Comparison of ENCODE assay signal across 9 cellular contexts in genomic region chr11:62853279-62853965, GRCh38. TPM values are rescaled to one million over a fixed set of nuclear protein-coding genes. Genes with fewer than 3 reads are reported as not detected.
DNase-seq lines count a peak whose midpoint lies in the region; ATAC-seq, FAIRE-seq and TF ChIP-seq lines count a peak whose summit lies in the region.
"Had no signal": no experiment of that assay in that cellular context is flagged by ENCODE, and none has a peak within 500 bp of the region (broad histone marks: within the 10 kb centered on the region; RNA-seq: fewer than 3 reads in every experiment).

No MANE protein-coding gene starts in this region.

- peak overlapping the region; percentile 88 for H3K4me3 ChIP-seq in ACC112 (ENCODE audit: low read depth, low read length)
- H3K4me3 ChIP-seq in HCT116 (replicated peaks in 1 of 2; ENCODE audit: low read depth in 1 of 2, low read length in 2 of 2) = peak overlapping the region; percentile 74 to 83
- H3K4me3 ChIP-seq in keratinocyte (ENCODE audit: control insufficient read depth in 2 of 3, extremely low read depth in 1 of 3, insufficient read depth in 2 of 3, low read depth in 1 of 3, low read length in 3 of 3) = peak overlapping the region; percentile 72 to 100 (median 100)

- no peak for TF ChIP-seq RAD21 in HCT116 (IDR thresholded peaks at IDR 0.05; ENCODE audit: low read depth)

- TF ChIP-seq CTCF in HCT116 (IDR thresholded peaks at IDR 0.05 in 2 of 3, conservative IDR thresholded peaks at IDR 0.05 in 1 of 3; ENCODE audit: borderline replicate concordance in 1 of 3, insufficient read depth in 1 of 3, low read depth in 2 of 3, low read length in 2 of 3) = no peak
- TF ChIP-seq CTCF in keratinocyte (optimal IDR thresholded peaks at IDR 0.05 in 1 of 3, IDR thresholded peaks at IDR 0.05 in 1 of 3, conservative IDR thresholded peaks at IDR 0.05 in 1 of 3; ENCODE audit: extremely low read depth in 1 of 3, insufficient read depth in 2 of 3, low read length in 3 of 3) = no peak

- H4K20me1 ChIP-seq in HCT116 (ENCODE audit: insufficient read depth) = peaks cover 33% of the 10 kb centered on the region
- H4K20me1 ChIP-seq in keratinocyte (ENCODE audit: control insufficient read depth, extremely low read depth, insufficient read depth, low read length) = peaks cover 34% of the 10 kb centered on the region

- peak overlapping the region; percentile 97 to 100 for H3K27ac Mint-ChIP-seq in activated naive CD4-positive, alpha-beta T cell treated with anti-CD3 and anti-CD28 coated beads, Interleukin-2, amount 50 U/mL, for 72 hours

- H3K27ac ChIP-seq in ACC112 (ENCODE audit: low read depth, low read length) = peak overlapping the region; percentile 56; the same call in 1 of the 2 replicates
- peak overlapping the region; percentile 85 for H3K27ac ChIP-seq in HCT116 (ENCODE audit: low read depth, low read length)
- peak overlapping the region; percentile 95 for H3K27ac ChIP-seq in keratinocyte (ENCODE audit: control insufficient read depth, insufficient read depth, low read length)

- H3K4me2 ChIP-seq in HCT116 (ENCODE audit: low read length) = peak overlapping the region; percentile 87
- H3K4me2 ChIP-seq in keratinocyte (ENCODE audit: control insufficient read depth, extremely low read depth, insufficient read depth, low read depth, low read length) = peak overlapping the region; percentile 87

- FAIRE-seq in keratinocyte (lab: Jason Lieb, UNC) = no peak
- FAIRE-seq: GM18507 had no signal

- POLR2A ChIA-PET in HCT116 (lab: Charles Lee) = interaction anchor here (0.7 to 9.9 kb wide), 8 partner anchors 8 to 100 kb away, joined by 3 to 343 read pairs (median 4); partner anchors contain the start of genes SLC3A2, WDR74 and ZBTB3

- intact Hi-C loops in HCT116 (cut with micrococcal nuclease) = no loop called here

- H3K9me2 ChIP-seq in HCT116 (ENCODE audit: insufficient read depth) = no peaks in the 10 kb centered on the region

- peak overlapping the region; percentile 94 for H3K9ac ChIP-seq in HCT116 (ENCODE audit: low read length)
- H3K9ac ChIP-seq in keratinocyte (ENCODE audit: control insufficient read depth, extremely low read depth, insufficient read depth, low read length) = peak overlapping the region; percentile 100

- TF ChIP-seq POLR2A in HCT116 (IDR thresholded peaks at IDR 0.05; ENCODE audit: borderline replicate concordance, extremely low read depth, insufficient read depth, insufficient read length) = no peak

- no peaks in the 10 kb centered on the region for H3K27me3 ChIP-seq in ACC112 (ENCODE audit: insufficient read depth, low read length)
- no peaks in the 10 kb centered on the region for H3K27me3 ChIP-seq in HCT116 (ENCODE audit: insufficient read depth, low read length)
- H3K27me3 ChIP-seq in keratinocyte (ENCODE audit: control insufficient read depth, extremely low read depth, insufficient read depth, low read length) = no peaks in the 10 kb centered on the region

- H3K36me3 Mint-ChIP-seq in activated naive CD4-positive, alpha-beta T cell treated with anti-CD3 and anti-CD28 coated beads, Interleukin-2, amount 50 U/mL, for 72 hours = peaks cover 54 to 65% of the 10 kb centered on the region in 2 donors

- dilution Hi-C loops in keratinocyte (cut with MboI; ENCODE audit: extremely low pct_ligation_motif_present, low sequenced_read_pairs) = no loop called here

- H3K4me1 ChIP-seq in ACC112 (ENCODE audit: control insufficient read depth, insufficient read depth, low read length, unreplicated experiment) = peaks cover 32% of the 10 kb centered on the region
- peaks cover 45 to 77% of the 10 kb centered on the region in 2 experiments for H3K4me1 ChIP-seq in HCT116 (ENCODE audit: control insufficient read depth in 1 of 2, insufficient read depth in 2 of 2, low read length in 2 of 2)
- H3K4me1 ChIP-seq in keratinocyte (ENCODE audit: control insufficient read depth, extremely low read depth, insufficient read depth, low read length) = peaks cover 35% of the 10 kb centered on the region

- H3K79me2 ChIP-seq in ACC112 (ENCODE audit: control insufficient read depth, insufficient read depth, low read length, unreplicated experiment) (peaks cover 60% of the 10 kb centered on the region), HCT116 (ENCODE audit: insufficient read depth, low read length) (peaks cover 63% of the 10 kb centered on the region), keratinocyte (ENCODE audit: control insufficient read depth, insufficient read depth, low read length) (peaks cover 38% of the 10 kb centered on the region)

- no peaks in the 10 kb centered on the region for H3K9me1 ChIP-seq in keratinocyte (ENCODE audit: control insufficient read depth, extremely low read depth, insufficient read depth, low read length)

- ATAC-seq in HCT116 (no peak), HG02798 (IDR thresholded peaks at IDR 0.05; ENCODE audit: poor library complexity, unreplicated experiment) (no peak), HG03280 (IDR thresholded peaks at IDR 0.05; ENCODE audit: unreplicated experiment) (no peak)
- peak; percentile 5 to 51 for ATAC-seq in activated naive CD4-positive, alpha-beta T cell treated with anti-CD3 and anti-CD28 coated beads, Interleukin-2, amount 50 U/mL, for 72 hours

- CTCF ChIA-PET in HCT116 (lab: Charles Lee) = no interaction called here

- H3K9me3 ChIP-seq in HCT116 (ENCODE audit: control insufficient read depth in 1 of 2, insufficient read depth in 1 of 2, low read depth in 1 of 2, low read length in 2 of 2) (no peaks in the 10 kb centered on the region), keratinocyte (ENCODE audit: control insufficient read depth, low read depth, low read length) (no peaks in the 10 kb centered on the region)

- H3K9me3 Mint-ChIP-seq in activated naive CD4-positive, alpha-beta T cell treated with anti-CD3 and anti-CD28 coated beads, Interleukin-2, amount 50 U/mL, for 72 hours = no peaks in the 10 kb centered on the region

- no peak for DNase-seq in HCT116 (ENCODE audit: low read depth, low spot score)
- DNase-seq in activated naive CD4-positive, alpha-beta T cell treated with anti-CD3 and anti-CD28 coated beads, Interleukin-2, amount 50 U/mL, for 72 hours (ENCODE audit: low spot score in 2 of 2) = peak in 1 of 2 donors; percentile 20
- DNase-seq in keratinocyte (ENCODE audit: low read depth, low spot score) = no peak
- DNase-seq in NCI-H2107 (lab: John Stamatoyannopoulos, UW) = no peak
- DNase-seq in epidermal melanocyte (ENCODE audit: insufficient read length, low spot score) = no peak

- H2AFZ ChIP-seq in ACC112 (ENCODE audit: low read length, unreplicated experiment) (no peak overlapping the region), HCT116 (ENCODE audit: low read depth, low read length, poor library complexity, severe bottlenecking) (no peak overlapping the region), keratinocyte (ENCODE audit: control insufficient read depth, low read length) (no peak overlapping the region)

- BruUV-seq in HCT116 (replicated peaks; lab: Mats Ljungman, UMichigan) = no TSS peak

- H3K36me3 ChIP-seq in ACC112 (ENCODE audit: insufficient read depth, low read length) (peaks cover 37% of the 10 kb centered on the region), HCT116 (ENCODE audit: control insufficient read depth in 1 of 2, insufficient read depth in 2 of 2, low read length in 2 of 2) (peaks cover 31 to 38% of the 10 kb centered on the region in 2 experiments), keratinocyte (ENCODE audit: control insufficient read depth in 2 of 2, extremely low read depth in 1 of 2, insufficient read depth in 2 of 2, low read length in 2 of 2) (peaks cover 27 to 37% of the 10 kb centered on the region in 2 experiments)

- RAD21 ChIA-PET in HCT116 (lab: Charles Lee; ENCODE audit: low non-redundant PET in 1 of 2, low total read pairs in 2 of 2, uncharacterized antibody in 2 of 2, unreplicated experiment in 2 of 2) = no interaction called here

RNA-seq across cellular contexts. Expression of gene WDR74, which starts 14.0 kb away (rescaled TPM):
- total RNA-seq in HCT116 (2021; ENCODE audit: unreplicated experiment) = 111 TPM
- 113 and 122 TPM in 2 replicates for polyA plus RNA-seq in HCT116 (2012)
- 100 to 1,000 TPM in 1 of 2 donors, 10 to 100 TPM in 1; 87.2 to 105 TPM for total RNA-seq in activated naive CD4-positive, alpha-beta T cell treated with anti-CD3 and anti-CD28 coated beads, Interleukin-2, amount 50 U/mL, for 72 hours
- polyA plus RNA-seq in keratinocyte = 44.5 to 48.1 TPM (median 47.7 TPM) in 3 replicates
- 52.4 TPM for polyA plus RNA-seq in keratinocyte (2011; ENCODE audit: low read depth)
- 26.8 and 38.1 TPM in 2 replicates for polyA plus RNA-seq in keratinocyte (2011; cell fraction: cytosol; rRNA removed)
- polyA plus RNA-seq in keratinocyte (2011; cell fraction: nucleus; rRNA removed) = 65.9 and 68.6 TPM in 2 replicates
- 46.5 and 58.6 TPM in 2 replicates for polyA plus RNA-seq in keratinocyte (2012; ENCODE audit: low replicate concordance)
- 39.4 to 66.3 TPM (median 48.9 TPM) in 3 replicates for polyA minus RNA-seq in keratinocyte
- 53.1 TPM for polyA minus RNA-seq in keratinocyte (2011; cell fraction: cytosol; rRNA and poly(A)+ RNA removed)
- polyA minus RNA-seq in keratinocyte (2011; cell fraction: nucleus; rRNA and poly(A)+ RNA removed) = 71.3 and 88.0 TPM in 2 replicates

RNA-seq across cellular contexts. Expression of gene TEX54, which starts 20.8 kb away (rescaled TPM):
- not detected for total RNA-seq in HCT116 (2021; ENCODE audit: unreplicated experiment)
- 0.22 and 0.64 TPM in 2 replicates for polyA plus RNA-seq in HCT116 (2012)
- under 1 TPM in 1 of 2 donors, not detected in 1; 0.70 TPM for total RNA-seq in activated naive CD4-positive, alpha-beta T cell treated with anti-CD3 and anti-CD28 coated beads, Interleukin-2, amount 50 U/mL, for 72 hours
- not detected in 3 replicates for polyA plus RNA-seq in keratinocyte
- polyA plus RNA-seq in keratinocyte (2011; ENCODE audit: low read depth) = not detected
- not detected in 2 replicates for polyA plus RNA-seq in keratinocyte (2011; cell fraction: cytosol; rRNA removed)
- polyA plus RNA-seq in keratinocyte (2011; cell fraction: nucleus; rRNA removed) = not detected in 2 replicates
- polyA plus RNA-seq in keratinocyte (2012; ENCODE audit: low replicate concordance) = not detected in 2 replicates
- not detected in 3 replicates for polyA minus RNA-seq in keratinocyte
- polyA minus RNA-seq in keratinocyte (2011; cell fraction: cytosol; rRNA and poly(A)+ RNA removed) = not detected
- not detected in 2 replicates for polyA minus RNA-seq in keratinocyte (2011; cell fraction: nucleus; rRNA and poly(A)+ RNA removed)

RNA-seq across cellular contexts. Expression of gene STX5, which starts 21.6 kb away (rescaled TPM):
- 29.5 TPM for total RNA-seq in HCT116 (2021; ENCODE audit: unreplicated experiment)
- 38.0 and 43.6 TPM in 2 replicates for polyA plus RNA-seq in HCT116 (2012)
- 10 to 100 TPM; 23.0 to 61.3 TPM for total RNA-seq in activated naive CD4-positive, alpha-beta T cell treated with anti-CD3 and anti-CD28 coated beads, Interleukin-2, amount 50 U/mL, for 72 hours
- polyA plus RNA-seq in keratinocyte = 20.4 to 30.4 TPM (median 25.6 TPM) in 3 replicates
- polyA plus RNA-seq in keratinocyte (2011; ENCODE audit: low read depth) = 49.1 TPM
- 26.0 and 26.2 TPM in 2 replicates for polyA plus RNA-seq in keratinocyte (2011; cell fraction: cytosol; rRNA removed)
- polyA plus RNA-seq in keratinocyte (2011; cell fraction: nucleus; rRNA removed) = 20.2 and 22.6 TPM in 2 replicates
- polyA plus RNA-seq in keratinocyte (2012; ENCODE audit: low replicate concordance) = 25.3 and 35.6 TPM in 2 replicates
- polyA minus RNA-seq in keratinocyte = 29.1 to 49.6 TPM (median 37.5 TPM) in 3 replicates
- 22.8 TPM for polyA minus RNA-seq in keratinocyte (2011; cell fraction: cytosol; rRNA and poly(A)+ RNA removed)
- 10.2 and 11.9 TPM in 2 replicates for polyA minus RNA-seq in keratinocyte (2011; cell fraction: nucleus; rRNA and poly(A)+ RNA removed)

RNA-seq across cellular contexts. Expression of gene SLC3A2, which starts 27.3 kb away (rescaled TPM):
- 418 TPM for total RNA-seq in HCT116 (2021; ENCODE audit: unreplicated experiment)
- 519 and 571 TPM in 2 replicates for polyA plus RNA-seq in HCT116 (2012)
- total RNA-seq in activated naive CD4-positive, alpha-beta T cell treated with anti-CD3 and anti-CD28 coated beads, Interleukin-2, amount 50 U/mL, for 72 hours = 100 to 1,000 TPM; 295 to 308 TPM
- polyA plus RNA-seq in keratinocyte = 469 to 552 TPM (median 521 TPM) in 3 replicates
- 307 TPM for polyA plus RNA-seq in keratinocyte (2011; ENCODE audit: low read depth)
- polyA plus RNA-seq in keratinocyte (2011; cell fraction: cytosol; rRNA removed) = 204 and 205 TPM in 2 replicates
- 1,085 and 1,105 TPM in 2 replicates for polyA plus RNA-seq in keratinocyte (2011; cell fraction: nucleus; rRNA removed)
- polyA plus RNA-seq in keratinocyte (2012; ENCODE audit: low replicate concordance) = 371 and 604 TPM in 2 replicates
- polyA minus RNA-seq in keratinocyte = 291 to 368 TPM (median 298 TPM) in 3 replicates
- 493 TPM for polyA minus RNA-seq in keratinocyte (2011; cell fraction: cytosol; rRNA and poly(A)+ RNA removed)
- 560 and 576 TPM in 2 replicates for polyA minus RNA-seq in keratinocyte (2011; cell fraction: nucleus; rRNA and poly(A)+ RNA removed)

RNA-seq across cellular contexts. Expression of gene NXF1, which starts 48.2 kb away (rescaled TPM):
- total RNA-seq in HCT116 (2021; ENCODE audit: unreplicated experiment) = 55.5 TPM
- 49.2 and 53.3 TPM in 2 replicates for polyA plus RNA-seq in HCT116 (2012)
- 100 to 1,000 TPM; 104 to 132 TPM for total RNA-seq in activated naive CD4-positive, alpha-beta T cell treated with anti-CD3 and anti-CD28 coated beads, Interleukin-2, amount 50 U/mL, for 72 hours
- polyA plus RNA-seq in keratinocyte = 22.8 to 51.2 TPM (median 25.3 TPM) in 3 replicates
- 94.3 TPM for polyA plus RNA-seq in keratinocyte (2011; ENCODE audit: low read depth)
- 29.0 and 29.3 TPM in 2 replicates for polyA plus RNA-seq in keratinocyte (2011; cell fraction: cytosol; rRNA removed)
- 172 and 234 TPM in 2 replicates for polyA plus RNA-seq in keratinocyte (2011; cell fraction: nucleus; rRNA removed)
- 34.4 and 71.9 TPM in 2 replicates for polyA plus RNA-seq in keratinocyte (2012; ENCODE audit: low replicate concordance)
- polyA minus RNA-seq in keratinocyte = 41.2 to 75.3 TPM (median 57.2 TPM) in 3 replicates
- polyA minus RNA-seq in keratinocyte (2011; cell fraction: cytosol; rRNA and poly(A)+ RNA removed) = 14.8 TPM
- 26.5 and 42.4 TPM in 2 replicates for polyA minus RNA-seq in keratinocyte (2011; cell fraction: nucleus; rRNA and poly(A)+ RNA removed)

Comparison
In these comparisons a context has a peak if more than half of its experiments do, and no peak if none do; other contexts are left out.
1. ATAC-seq: peak in activated naive CD4-positive, alpha-beta T cell treated with anti-CD3 and anti-CD28 coated beads, Interleukin-2, amount 50 U/mL, for 72 hours (2 of 2); none in HCT116 (single experiment), HG02798 (single experiment) and HG03280 (single experiment).
2. Peak in every context shown above with its lines, with median percentiles within 50 percentile points of each other: H3K27ac ChIP-seq and H3K4me3 ChIP-seq.